Comparison of ENCODE assay signal across 8 cellular contexts in genomic region chr17:75869282-75870141, GRCh38. TPM values are rescaled to one million over a fixed set of nuclear protein-coding genes. Genes with fewer than 3 reads are reported as not detected.
DNase-seq lines count a peak whose midpoint lies in the region; ATAC-seq, FAIRE-seq and TF ChIP-seq lines count a peak whose summit lies in the region.
"Had no signal": no experiment of that assay in that cellular context is flagged by ENCODE, and none has a peak within 500 bp of the region (broad histone marks: within the 10 kb centered on the region; RNA-seq: fewer than 3 reads in every experiment).

No MANE protein-coding gene starts in this region.

- H3K36me3 ChIP-seq in HepG2 (replicated peaks in 1 of 2; ENCODE audit: control insufficient read depth in 1 of 2, insufficient read depth in 2 of 2, low read length in 2 of 2) (peaks cover 1 to 8% of the 10 kb centered on the region in 2 experiments; a peak in 3 of 5 replicates), right lobe of liver (peaks cover 0 to 7% (median 0%) of the 10 kb centered on the region in 4 donors), keratinocyte (ENCODE audit: control insufficient read depth in 2 of 2, extremely low read depth in 1 of 2, insufficient read depth in 2 of 2, low read length in 2 of 2) (no peaks in the 10 kb centered on the region), aorta (ENCODE audit: control insufficient read depth in 1 of 2, insufficient read depth in 2 of 2, low read length in 1 of 2) (no peaks in the 10 kb centered on the region), BE2C (no peaks in the 10 kb centered on the region)
- H3K36me3 ChIP-seq: BLaER1 had no signal

- peak overlapping the region; percentile 83 for H3K27ac ChIP-seq in HepG2 (ENCODE audit: extremely low read length, insufficient read depth, low read length)
- H3K27ac ChIP-seq in right lobe of liver: no peak overlapping the region
- H3K27ac ChIP-seq in keratinocyte (ENCODE audit: control insufficient read depth, insufficient read depth, low read length): no peak overlapping the region
- peak overlapping the region; percentile 5 to 78 for H3K27ac ChIP-seq in aorta (ENCODE audit: low read depth in 1 of 2, low read length in 2 of 2)
- H3K27ac ChIP-seq: BLaER1 had no signal

- peak; percentile 52 for ATAC-seq in HepG2
- ATAC-seq in right lobe of liver: no peak
- peak; percentile 63 for ATAC-seq in aorta (ENCODE audit: low FRiP score)

- H3K79me2 ChIP-seq in HepG2 (ENCODE audit: insufficient read depth, low read length) (peaks cover 9% of the 10 kb centered on the region), keratinocyte (ENCODE audit: control insufficient read depth, insufficient read depth, low read length) (no peaks in the 10 kb centered on the region)

- TF ChIP-seq CTCF in HepG2 (CRISPR knock-in tag; IDR thresholded peaks at IDR 0.05) (no peak), right lobe of liver (IDR thresholded peaks at IDR 0.05) (no peak), keratinocyte (optimal IDR thresholded peaks at IDR 0.05 in 1 of 3, IDR thresholded peaks at IDR 0.05 in 1 of 3, conservative IDR thresholded peaks at IDR 0.05 in 1 of 3; ENCODE audit: extremely low read depth in 1 of 3, insufficient read depth in 2 of 3, low read length in 3 of 3) (no peak), BE2C (IDR thresholded peaks at IDR 0.05; ENCODE audit: low read depth, low read length) (no peak)

- FAIRE-seq in HepG2 (lab: Jason Lieb, UNC) (peak; percentile 96), keratinocyte (lab: Jason Lieb, UNC) (no peak)

- WGBS in HepG2 (ENCODE audit: low lambda C conversion rate): 15% methylated on average over 16 of the region's 23 CpGs
- 70% methylated on average over 13 of the region's 23 CpGs for WGBS in right lobe of liver (ENCODE audit: insufficient coverage, low coverage, low lambda C conversion rate, missing lambda C conversion rate)
- 6 to 7% methylated on average over 23 of the region's 23 CpGs for WGBS in aorta, 2 donors

- DNase-seq in HepG2 (ENCODE audit: low spot score) (peak; percentile 99), right lobe of liver (no peak), keratinocyte (ENCODE audit: low read depth, low spot score) (no peak), aorta (peak; percentile 81 to 86), BE2C (no peak), NCI-H2081 (lab: John Stamatoyannopoulos, UW) (no peak)

- POLR2A ChIA-PET in HepG2 (lab: Yijun Ruan, JAX): interaction anchor here (1.0 to 13.8 kb wide), 8 partner anchors 8 to 105 kb away, joined by 3 to 454 read pairs (median 14); partner anchors contain the start of genes GALK1, TRIM47, TRIM65 and UNC13D

- H2AFZ ChIP-seq in HepG2 (ENCODE audit: low read length): no peak overlapping the region
- H2AFZ ChIP-seq in keratinocyte (ENCODE audit: control insufficient read depth, low read length): peak overlapping the region; percentile 29

- H3K27me3 ChIP-seq in HepG2 (ENCODE audit: control insufficient read depth in 1 of 2, insufficient read depth in 2 of 2, low read length in 2 of 2): no peaks in the 10 kb centered on the region
- no peaks in the 10 kb centered on the region for H3K27me3 ChIP-seq in right lobe of liver
- H3K27me3 ChIP-seq in keratinocyte (ENCODE audit: control insufficient read depth, extremely low read depth, insufficient read depth, low read length): no peaks in the 10 kb centered on the region
- H3K27me3 ChIP-seq in aorta (ENCODE audit: control insufficient read depth in 1 of 2, insufficient read depth in 2 of 2, low read length in 1 of 2): no peaks in the 10 kb centered on the region
- H3K27me3 ChIP-seq in BE2C: no peaks in the 10 kb centered on the region
- H3K27me3 ChIP-seq: BLaER1 had no signal

- H3K9me1 ChIP-seq in keratinocyte (ENCODE audit: control insufficient read depth, extremely low read depth, insufficient read depth, low read length): no peaks in the 10 kb centered on the region

- H3K4me3 ChIP-seq in HepG2 (replicated peaks in 1 of 3; ENCODE audit: insufficient read depth in 1 of 3, low read depth in 2 of 3, low read length in 3 of 3) (peak overlapping the region; percentile 59 to 75 (median 59)), right lobe of liver (no peak overlapping the region), keratinocyte (ENCODE audit: control insufficient read depth in 2 of 3, extremely low read depth in 1 of 3, insufficient read depth in 2 of 3, low read depth in 1 of 3, low read length in 3 of 3) (no peak overlapping the region), aorta (ENCODE audit: low read length in 2 of 2) (no peak overlapping the region), BE2C (ENCODE audit: low read depth, low read length) (no peak overlapping the region)
- H3K4me3 ChIP-seq: BLaER1, HAP-1 had no signal

- H3K9ac ChIP-seq in HepG2 (ENCODE audit: insufficient read depth, low read depth, low read length): peak overlapping the region; percentile 85
- H3K9ac ChIP-seq in keratinocyte (ENCODE audit: control insufficient read depth, extremely low read depth, insufficient read depth, low read length): peak overlapping the region; percentile 4
- H3K9ac ChIP-seq: BLaER1 had no signal

- CTCF ChIA-PET in HepG2 (lab: Yijun Ruan, JAX; ENCODE audit: low intra/inter-chr PET ratio, low total read pairs): no interaction called here

- no peaks in the 10 kb centered on the region; the same call in 1 of the 2 replicates for H4K20me1 ChIP-seq in HepG2 (ENCODE audit: insufficient read depth, low read length)
- H4K20me1 ChIP-seq in keratinocyte (ENCODE audit: control insufficient read depth, extremely low read depth, insufficient read depth, low read length): no peaks in the 10 kb centered on the region
- H4K20me1 ChIP-seq: BLaER1 had no signal

- in situ Hi-C loops in HepG2 (cut with HindIII; ENCODE audit: extremely low pct_ligation_motif_present, low pct_unique_long_range_greater_than_20kb): no loop called here

- TF ChIP-seq EP300 in HepG2 (IDR thresholded peaks at IDR 0.05; ENCODE audit: low read depth in 2 of 2, low read length in 2 of 2) (peak; percentile 81 to 82; a peak in 3 of 4 replicates), HepG2 (CRISPR knock-in tag; IDR thresholded peaks at IDR 0.05; ENCODE audit: borderline replicate concordance) (peak; percentile 75; the same call in 1 of the 2 replicates)

- TSS peak; percentile 87 for BruUV-seq in HepG2 (replicated peaks; lab: Mats Ljungman, UMichigan)

- H3K9me3 ChIP-seq in HepG2 (ENCODE audit: low read length) (no peaks in the 10 kb centered on the region), right lobe of liver (no peaks in the 10 kb centered on the region), keratinocyte (ENCODE audit: control insufficient read depth, low read depth, low read length) (no peaks in the 10 kb centered on the region), aorta (ENCODE audit: control insufficient read depth, low read length) (no peaks in the 10 kb centered on the region), BE2C (no peaks in the 10 kb centered on the region)
- H3K9me3 ChIP-seq: BLaER1, HAP-1 had no signal

- peak; percentile 32; the same call in 1 of the 2 replicates for TF ChIP-seq RAD21 in HepG2 (CRISPR knock-in tag; IDR thresholded peaks at IDR 0.05)

- H3K4me1 ChIP-seq in HepG2 (ENCODE audit: insufficient read depth, low read length) (peaks cover 94% of the 10 kb centered on the region), right lobe of liver (peaks cover 0 to 11% (median 2%) of the 10 kb centered on the region in 4 donors), keratinocyte (ENCODE audit: control insufficient read depth, extremely low read depth, insufficient read depth, low read length) (peaks cover 24% of the 10 kb centered on the region), aorta (ENCODE audit: control insufficient read depth in 1 of 2, insufficient read depth in 2 of 2, low read length in 2 of 2) (no peaks in the 10 kb centered on the region), BE2C (no peaks in the 10 kb centered on the region; the same call in 1 of the 2 replicates)

- dilution Hi-C loops in keratinocyte (cut with MboI; ENCODE audit: extremely low pct_ligation_motif_present, low sequenced_read_pairs): no loop called here

- H3K4me2 ChIP-seq in HepG2 (ENCODE audit: low read depth, low read length) (peak overlapping the region; percentile 84), keratinocyte (ENCODE audit: control insufficient read depth, extremely low read depth, insufficient read depth, low read depth, low read length) (peak overlapping the region; percentile 27)
- H3K4me2 ChIP-seq: BLaER1 had no signal

- TF ChIP-seq POLR2A in HepG2 (IDR thresholded peaks at IDR 0.05; ENCODE audit: insufficient read depth in 1 of 2, low read depth in 2 of 2, low read length in 2 of 2) (peak in 1 of 2 experiments; percentile 86; a peak in 2 of 4 replicates), right lobe of liver (IDR thresholded peaks at IDR 0.05) (no peak)

- intact Hi-C loops in HepG2 (cut with micrococcal nuclease; ENCODE audit: unreplicated experiment): loop anchor here (2.0 kb wide), 1 partner anchor 15 kb away; the partner anchor contains the start of gene WBP2
- intact Hi-C loops in right lobe of liver (cut with DNase I): no loop called here
- intact Hi-C loops in aorta (cut with DNase I): no loop called here

RNA-seq across cellular contexts. Expression of gene TRIM47, which starts 8.9 kb away (rescaled TPM):
- total RNA-seq in HepG2 (2016; rRNA removed; fragmentation: Illumina TruSeq; extraction: Trizol) (59.7 and 82.0 TPM in 2 replicates), right lobe of liver (10 to 100 TPM in 5 of 6 experiments, 1 to 10 TPM in 1; 9.1 to 27.0 (median 21.5) TPM), aorta (10 to 100 TPM; 39.8 to 88.5 TPM)
- total RNA-seq in HepG2 (2016; cell fraction: cytosol; rRNA removed; fragmentation: Illumina TruSeq; extraction: Trizol; ENCODE audit: low read depth): 24.8 and 27.6 TPM in 2 replicates
- 52.0 and 87.1 TPM in 2 replicates for total RNA-seq in HepG2 (2016; cell fraction: insoluble cytoplasmic fraction; rRNA removed; fragmentation: Illumina TruSeq; extraction: Trizol)
- total RNA-seq in HepG2 (2016; cell fraction: membrane; rRNA removed; fragmentation: Illumina TruSeq; extraction: Trizol): 34.8 and 37.7 TPM in 2 replicates
- total RNA-seq in HepG2 (2016; cell fraction: nucleus; rRNA removed; fragmentation: Illumina TruSeq; extraction: Trizol): 65.7 and 73.6 TPM in 2 replicates
- polyA plus RNA-seq in HepG2 (2011; rRNA removed) (33.5 and 45.8 TPM in 2 replicates), keratinocyte (9.4 to 20.7 TPM (median 10.9 TPM) in 3 replicates), aorta (10 to 100 TPM; 15.7 to 47.7 TPM)
- 29.2 and 33.8 TPM in 2 replicates for polyA plus RNA-seq in HepG2 (2011; cell fraction: cytosol; rRNA removed)
- 126 and 158 TPM in 2 replicates for polyA plus RNA-seq in HepG2 (2011; cell fraction: nucleus; rRNA removed)
- 46.3 and 58.3 TPM in 2 replicates for polyA plus RNA-seq in HepG2 (2012)
- polyA plus RNA-seq in HepG2 (2016; cell fraction: cytosol; fragmentation: Illumina TruSeq; extraction: Trizol; ENCODE audit: low read depth): 11.8 and 13.6 TPM in 2 replicates
- 67.4 and 93.5 TPM in 2 replicates for polyA plus RNA-seq in HepG2 (2016; cell fraction: insoluble cytoplasmic fraction; fragmentation: Illumina TruSeq; extraction: Trizol; ENCODE audit: low read depth)
- 24.7 and 30.6 TPM in 2 replicates for polyA plus RNA-seq in HepG2 (2016; cell fraction: membrane; fragmentation: Illumina TruSeq; extraction: Trizol; ENCODE audit: low read depth)
- 129 and 138 TPM in 2 replicates for polyA plus RNA-seq in HepG2 (2016; cell fraction: nucleus; fragmentation: Illumina TruSeq; extraction: Trizol; ENCODE audit: insufficient read depth, low read depth)
- 24.4 and 64.0 TPM in 2 replicates for polyA minus RNA-seq in HepG2 (2011; rRNA and poly(A)+ RNA removed; ENCODE audit: low replicate concordance)
- polyA minus RNA-seq in HepG2 (2011; cell fraction: cytosol; rRNA and poly(A)+ RNA removed): 30.4 and 41.4 TPM in 2 replicates
- 31.9 and 40.8 TPM in 2 replicates for polyA minus RNA-seq in HepG2 (2011; cell fraction: nucleus; rRNA and poly(A)+ RNA removed)
- polyA plus RNA-seq in keratinocyte (2011; ENCODE audit: low read depth): 2.0 TPM
- polyA plus RNA-seq in keratinocyte (2011; cell fraction: cytosol; rRNA removed): 9.2 and 15.3 TPM in 2 replicates
- 14.9 and 19.4 TPM in 2 replicates for polyA plus RNA-seq in keratinocyte (2011; cell fraction: nucleus; rRNA removed)
- polyA plus RNA-seq in keratinocyte (2012; ENCODE audit: low replicate concordance): 14.6 and 22.2 TPM in 2 replicates
- polyA minus RNA-seq in keratinocyte: 7.4 to 33.9 TPM (median 11.7 TPM) in 3 replicates
- polyA minus RNA-seq in keratinocyte (2011; cell fraction: cytosol; rRNA and poly(A)+ RNA removed): 24.4 TPM
- polyA minus RNA-seq in keratinocyte (2011; cell fraction: nucleus; rRNA and poly(A)+ RNA removed): 8.6 and 8.8 TPM in 2 replicates
- 35.9 TPM for polyA plus RNA-seq in BE2C (2012; ENCODE audit: insufficient read depth, insufficient read length, low read depth)

RNA-seq across cellular contexts. Expression of gene WBP2, which starts 14.4 kb away (rescaled TPM):
- total RNA-seq in HepG2 (2016; rRNA removed; fragmentation: Illumina TruSeq; extraction: Trizol) (28.2 and 29.2 TPM in 2 replicates), right lobe of liver (10 to 100 TPM; 57.5 to 99.2 (median 68.7) TPM), aorta (100 to 1,000 TPM; 104 to 122 TPM)
- 15.4 and 19.3 TPM in 2 replicates for total RNA-seq in HepG2 (2016; cell fraction: cytosol; rRNA removed; fragmentation: Illumina TruSeq; extraction: Trizol; ENCODE audit: low read depth)
- total RNA-seq in HepG2 (2016; cell fraction: insoluble cytoplasmic fraction; rRNA removed; fragmentation: Illumina TruSeq; extraction: Trizol): 23.5 and 33.2 TPM in 2 replicates
- 22.1 and 25.3 TPM in 2 replicates for total RNA-seq in HepG2 (2016; cell fraction: membrane; rRNA removed; fragmentation: Illumina TruSeq; extraction: Trizol)
- 17.9 and 23.5 TPM in 2 replicates for total RNA-seq in HepG2 (2016; cell fraction: nucleus; rRNA removed; fragmentation: Illumina TruSeq; extraction: Trizol)
- polyA plus RNA-seq in HepG2 (2011; rRNA removed) (29.5 and 34.6 TPM in 2 replicates), keratinocyte (17.0 to 41.4 TPM (median 23.3 TPM) in 3 replicates), aorta (100 to 1,000 TPM in 1 of 2 donors, 10 to 100 TPM in 1; 54.6 to 123 TPM)
- polyA plus RNA-seq in HepG2 (2011; cell fraction: cytosol; rRNA removed): 24.9 and 26.1 TPM in 2 replicates
- polyA plus RNA-seq in HepG2 (2011; cell fraction: nucleus; rRNA removed): 77.1 and 77.4 TPM in 2 replicates
- 95.2 and 97.1 TPM in 2 replicates for polyA plus RNA-seq in HepG2 (2012)
- polyA plus RNA-seq in HepG2 (2016; cell fraction: cytosol; fragmentation: Illumina TruSeq; extraction: Trizol; ENCODE audit: low read depth): 14.4 and 17.2 TPM in 2 replicates
- 51.6 and 76.7 TPM in 2 replicates for polyA plus RNA-seq in HepG2 (2016; cell fraction: insoluble cytoplasmic fraction; fragmentation: Illumina TruSeq; extraction: Trizol; ENCODE audit: low read depth)
- polyA plus RNA-seq in HepG2 (2016; cell fraction: membrane; fragmentation: Illumina TruSeq; extraction: Trizol; ENCODE audit: low read depth): 27.3 and 29.7 TPM in 2 replicates
- polyA plus RNA-seq in HepG2 (2016; cell fraction: nucleus; fragmentation: Illumina TruSeq; extraction: Trizol; ENCODE audit: insufficient read depth, low read depth): 87.1 and 89.4 TPM in 2 replicates
- 39.8 and 42.3 TPM in 2 replicates for polyA minus RNA-seq in HepG2 (2011; rRNA and poly(A)+ RNA removed; ENCODE audit: low replicate concordance)
- polyA minus RNA-seq in HepG2 (2011; cell fraction: cytosol; rRNA and poly(A)+ RNA removed): 35.5 and 39.9 TPM in 2 replicates
- 30.1 and 38.2 TPM in 2 replicates for polyA minus RNA-seq in HepG2 (2011; cell fraction: nucleus; rRNA and poly(A)+ RNA removed)
- polyA plus RNA-seq in keratinocyte (2011; ENCODE audit: low read depth): 96.6 TPM
- 21.2 and 27.5 TPM in 2 replicates for polyA plus RNA-seq in keratinocyte (2011; cell fraction: cytosol; rRNA removed)
- 26.9 and 37.0 TPM in 2 replicates for polyA plus RNA-seq in keratinocyte (2011; cell fraction: nucleus; rRNA removed)
- 66.2 and 117 TPM in 2 replicates for polyA plus RNA-seq in keratinocyte (2012; ENCODE audit: low replicate concordance)
- polyA minus RNA-seq in keratinocyte: 16.5 to 43.8 TPM (median 26.9 TPM) in 3 replicates
- polyA minus RNA-seq in keratinocyte (2011; cell fraction: cytosol; rRNA and poly(A)+ RNA removed): 35.9 TPM
- polyA minus RNA-seq in keratinocyte (2011; cell fraction: nucleus; rRNA and poly(A)+ RNA removed): 15.3 and 24.4 TPM in 2 replicates
- polyA plus RNA-seq in BE2C (2012; ENCODE audit: insufficient read depth, insufficient read length, low read depth): 228 TPM

RNA-seq across cellular contexts. Expression of gene UNC13D, which starts 25.3 kb away (rescaled TPM):
- total RNA-seq in HepG2 (2016; rRNA removed; fragmentation: Illumina TruSeq; extraction: Trizol) (27.2 and 42.7 TPM in 2 replicates), right lobe of liver (10 to 100 TPM in 3 of 6 experiments, 1 to 10 TPM in 3; 3.4 to 12.5 (median 10.7) TPM), aorta (10 to 100 TPM; 17.7 to 20.0 TPM)
- 14.5 and 15.7 TPM in 2 replicates for total RNA-seq in HepG2 (2016; cell fraction: cytosol; rRNA removed; fragmentation: Illumina TruSeq; extraction: Trizol; ENCODE audit: low read depth)
- 22.9 and 43.4 TPM in 2 replicates for total RNA-seq in HepG2 (2016; cell fraction: insoluble cytoplasmic fraction; rRNA removed; fragmentation: Illumina TruSeq; extraction: Trizol)
- total RNA-seq in HepG2 (2016; cell fraction: membrane; rRNA removed; fragmentation: Illumina TruSeq; extraction: Trizol): 23.8 and 27.2 TPM in 2 replicates
- 38.7 and 48.5 TPM in 2 replicates for total RNA-seq in HepG2 (2016; cell fraction: nucleus; rRNA removed; fragmentation: Illumina TruSeq; extraction: Trizol)
- polyA plus RNA-seq in HepG2 (2011; rRNA removed) (29.7 and 40.0 TPM in 2 replicates), keratinocyte (0.25 to 0.79 TPM (median 0.36 TPM) in 3 replicates), aorta (10 to 100 TPM in 1 of 2 donors, 1 to 10 TPM in 1; 3.8 to 23.1 TPM)
- 7.5 and 12.9 TPM in 2 replicates for polyA plus RNA-seq in HepG2 (2011; cell fraction: cytosol; rRNA removed)
- polyA plus RNA-seq in HepG2 (2011; cell fraction: nucleus; rRNA removed): 244 and 327 TPM in 2 replicates
- polyA plus RNA-seq in HepG2 (2012): 21.7 and 27.3 TPM in 2 replicates
- polyA plus RNA-seq in HepG2 (2016; cell fraction: cytosol; fragmentation: Illumina TruSeq; extraction: Trizol; ENCODE audit: low read depth): 6.0 and 6.9 TPM in 2 replicates
- polyA plus RNA-seq in HepG2 (2016; cell fraction: insoluble cytoplasmic fraction; fragmentation: Illumina TruSeq; extraction: Trizol; ENCODE audit: low read depth): 21.6 and 29.9 TPM in 2 replicates
- 17.3 and 18.9 TPM in 2 replicates for polyA plus RNA-seq in HepG2 (2016; cell fraction: membrane; fragmentation: Illumina TruSeq; extraction: Trizol; ENCODE audit: low read depth)
- 126 and 127 TPM in 2 replicates for polyA plus RNA-seq in HepG2 (2016; cell fraction: nucleus; fragmentation: Illumina TruSeq; extraction: Trizol; ENCODE audit: insufficient read depth, low read depth)
- polyA minus RNA-seq in HepG2 (2011; rRNA and poly(A)+ RNA removed; ENCODE audit: low replicate concordance): 76.6 and 82.7 TPM in 2 replicates
- 20.3 and 24.5 TPM in 2 replicates for polyA minus RNA-seq in HepG2 (2011; cell fraction: cytosol; rRNA and poly(A)+ RNA removed)
- 59.1 and 68.5 TPM in 2 replicates for polyA minus RNA-seq in HepG2 (2011; cell fraction: nucleus; rRNA and poly(A)+ RNA removed)
- polyA plus RNA-seq in keratinocyte (2011; ENCODE audit: low read depth): 0.55 TPM
- polyA plus RNA-seq in keratinocyte (2011; cell fraction: cytosol; rRNA removed): 0.23 and 0.35 TPM in 2 replicates
- polyA plus RNA-seq in keratinocyte (2011; cell fraction: nucleus; rRNA removed): 1.0 and 2.1 TPM in 2 replicates
- polyA plus RNA-seq in keratinocyte (2012; ENCODE audit: low replicate concordance): 0.80 and 1.8 TPM in 2 replicates
- 0.56 to 3.9 TPM (median 2.7 TPM) in 3 replicates for polyA minus RNA-seq in keratinocyte
- polyA minus RNA-seq in keratinocyte (2011; cell fraction: cytosol; rRNA and poly(A)+ RNA removed): 1.5 TPM
- polyA minus RNA-seq in keratinocyte (2011; cell fraction: nucleus; rRNA and poly(A)+ RNA removed): 1.1 and 2.3 TPM in 2 replicates
- 23.0 TPM for polyA plus RNA-seq in BE2C (2012; ENCODE audit: insufficient read depth, insufficient read length, low read depth)

RNA-seq across cellular contexts. Expression of gene TRIM65, which starts 27.2 kb away (rescaled TPM):
- total RNA-seq in HepG2 (2016; rRNA removed; fragmentation: Illumina TruSeq; extraction: Trizol): 22.4 and 24.6 TPM in 2 replicates
- total RNA-seq in HepG2 (2016; cell fraction: cytosol; rRNA removed; fragmentation: Illumina TruSeq; extraction: Trizol; ENCODE audit: low read depth): 3.6 and 3.8 TPM in 2 replicates
- 23.0 and 23.6 TPM in 2 replicates for total RNA-seq in HepG2 (2016; cell fraction: insoluble cytoplasmic fraction; rRNA removed; fragmentation: Illumina TruSeq; extraction: Trizol)
- total RNA-seq in HepG2 (2016; cell fraction: membrane; rRNA removed; fragmentation: Illumina TruSeq; extraction: Trizol): 8.9 and 9.0 TPM in 2 replicates
- total RNA-seq in HepG2 (2016; cell fraction: nucleus; rRNA removed; fragmentation: Illumina TruSeq; extraction: Trizol): 11.5 and 14.9 TPM in 2 replicates
- 10.3 and 15.2 TPM in 2 replicates for polyA plus RNA-seq in HepG2 (2011; rRNA removed)
- 10.5 and 11.9 TPM in 2 replicates for polyA plus RNA-seq in HepG2 (2011; cell fraction: cytosol; rRNA removed)
- polyA plus RNA-seq in HepG2 (2011; cell fraction: nucleus; rRNA removed): 14.3 and 15.6 TPM in 2 replicates
- polyA plus RNA-seq in HepG2 (2012): 9.0 and 10.3 TPM in 2 replicates
- 2.4 and 2.5 TPM in 2 replicates for polyA plus RNA-seq in HepG2 (2016; cell fraction: cytosol; fragmentation: Illumina TruSeq; extraction: Trizol; ENCODE audit: low read depth)
- polyA plus RNA-seq in HepG2 (2016; cell fraction: insoluble cytoplasmic fraction; fragmentation: Illumina TruSeq; extraction: Trizol; ENCODE audit: low read depth): 18.6 and 20.0 TPM in 2 replicates
- 5.1 and 5.7 TPM in 2 replicates for polyA plus RNA-seq in HepG2 (2016; cell fraction: membrane; fragmentation: Illumina TruSeq; extraction: Trizol; ENCODE audit: low read depth)
- polyA plus RNA-seq in HepG2 (2016; cell fraction: nucleus; fragmentation: Illumina TruSeq; extraction: Trizol; ENCODE audit: insufficient read depth, low read depth): 31.5 and 31.7 TPM in 2 replicates
- polyA minus RNA-seq in HepG2 (2011; rRNA and poly(A)+ RNA removed; ENCODE audit: low replicate concordance): 13.4 and 15.0 TPM in 2 replicates
- polyA minus RNA-seq in HepG2 (2011; cell fraction: cytosol; rRNA and poly(A)+ RNA removed): 8.8 and 8.9 TPM in 2 replicates
- polyA minus RNA-seq in HepG2 (2011; cell fraction: nucleus; rRNA and poly(A)+ RNA removed): 4.0 and 5.3 TPM in 2 replicates
- total RNA-seq in right lobe of liver: 1 to 10 TPM; 5.9 to 8.1 (median 7.6) TPM
- polyA plus RNA-seq in keratinocyte: 7.4 to 10.6 TPM (median 7.8 TPM) in 3 replicates
- polyA plus RNA-seq in keratinocyte (2011; ENCODE audit: low read depth): 2.1 TPM
- polyA plus RNA-seq in keratinocyte (2011; cell fraction: cytosol; rRNA removed): 4.5 and 7.2 TPM in 2 replicates
- 11.3 and 15.0 TPM in 2 replicates for polyA plus RNA-seq in keratinocyte (2011; cell fraction: nucleus; rRNA removed)
- polyA plus RNA-seq in keratinocyte (2012; ENCODE audit: low replicate concordance): 3.9 and 10.1 TPM in 2 replicates
- polyA minus RNA-seq in keratinocyte: 4.5 to 10.1 TPM (median 5.2 TPM) in 3 replicates
- polyA minus RNA-seq in keratinocyte (2011; cell fraction: cytosol; rRNA and poly(A)+ RNA removed): 8.6 TPM
- polyA minus RNA-seq in keratinocyte (2011; cell fraction: nucleus; rRNA and poly(A)+ RNA removed): 7.0 and 9.3 TPM in 2 replicates
- 10 to 100 TPM; 15.1 to 26.6 TPM for total RNA-seq in aorta
- 10 to 100 TPM; 10.0 to 12.8 TPM for polyA plus RNA-seq in aorta
- 34.1 TPM for polyA plus RNA-seq in BE2C (2012; ENCODE audit: insufficient read depth, insufficient read length, low read depth)

RNA-seq across cellular contexts. Expression of gene MRPL38, which starts 35.2 kb away (rescaled TPM):
- 88.8 and 125 TPM in 2 replicates for total RNA-seq in HepG2 (2016; rRNA removed; fragmentation: Illumina TruSeq; extraction: Trizol)
- 53.2 and 53.6 TPM in 2 replicates for total RNA-seq in HepG2 (2016; cell fraction: cytosol; rRNA removed; fragmentation: Illumina TruSeq; extraction: Trizol; ENCODE audit: low read depth)
- total RNA-seq in HepG2 (2016; cell fraction: insoluble cytoplasmic fraction; rRNA removed; fragmentation: Illumina TruSeq; extraction: Trizol): 73.5 and 128 TPM in 2 replicates
- total RNA-seq in HepG2 (2016; cell fraction: membrane; rRNA removed; fragmentation: Illumina TruSeq; extraction: Trizol): 62.4 and 67.5 TPM in 2 replicates
- 71.0 and 89.4 TPM in 2 replicates for total RNA-seq in HepG2 (2016; cell fraction: nucleus; rRNA removed; fragmentation: Illumina TruSeq; extraction: Trizol)
- 83.7 and 91.0 TPM in 2 replicates for polyA plus RNA-seq in HepG2 (2011; rRNA removed)
- polyA plus RNA-seq in HepG2 (2011; cell fraction: cytosol; rRNA removed): 36.5 and 58.7 TPM in 2 replicates
- polyA plus RNA-seq in HepG2 (2011; cell fraction: nucleus; rRNA removed): 354 and 357 TPM in 2 replicates
- polyA plus RNA-seq in HepG2 (2012): 56.1 and 67.2 TPM in 2 replicates
- 36.0 and 42.4 TPM in 2 replicates for polyA plus RNA-seq in HepG2 (2016; cell fraction: cytosol; fragmentation: Illumina TruSeq; extraction: Trizol; ENCODE audit: low read depth)
- 69.7 and 88.6 TPM in 2 replicates for polyA plus RNA-seq in HepG2 (2016; cell fraction: insoluble cytoplasmic fraction; fragmentation: Illumina TruSeq; extraction: Trizol; ENCODE audit: low read depth)
- polyA plus RNA-seq in HepG2 (2016; cell fraction: membrane; fragmentation: Illumina TruSeq; extraction: Trizol; ENCODE audit: low read depth): 48.5 and 49.3 TPM in 2 replicates
- polyA plus RNA-seq in HepG2 (2016; cell fraction: nucleus; fragmentation: Illumina TruSeq; extraction: Trizol; ENCODE audit: insufficient read depth, low read depth): 191 and 212 TPM in 2 replicates
- 110 and 142 TPM in 2 replicates for polyA minus RNA-seq in HepG2 (2011; rRNA and poly(A)+ RNA removed; ENCODE audit: low replicate concordance)
- polyA minus RNA-seq in HepG2 (2011; cell fraction: cytosol; rRNA and poly(A)+ RNA removed): 44.8 and 58.7 TPM in 2 replicates
- 57.4 and 57.8 TPM in 2 replicates for polyA minus RNA-seq in HepG2 (2011; cell fraction: nucleus; rRNA and poly(A)+ RNA removed)
- total RNA-seq in right lobe of liver: 10 to 100 TPM; 46.1 to 79.8 (median 57.3) TPM
- 25.2 to 33.8 TPM (median 30.0 TPM) in 3 replicates for polyA plus RNA-seq in keratinocyte
- polyA plus RNA-seq in keratinocyte (2011; ENCODE audit: low read depth): 55.2 TPM
- 15.3 and 25.6 TPM in 2 replicates for polyA plus RNA-seq in keratinocyte (2011; cell fraction: cytosol; rRNA removed)
- polyA plus RNA-seq in keratinocyte (2011; cell fraction: nucleus; rRNA removed): 45.2 and 60.9 TPM in 2 replicates
- polyA plus RNA-seq in keratinocyte (2012; ENCODE audit: low replicate concordance): 34.2 and 40.5 TPM in 2 replicates
- 9.3 to 94.3 TPM (median 20.0 TPM) in 3 replicates for polyA minus RNA-seq in keratinocyte
- polyA minus RNA-seq in keratinocyte (2011; cell fraction: cytosol; rRNA and poly(A)+ RNA removed): 80.8 TPM
- 17.9 and 24.0 TPM in 2 replicates for polyA minus RNA-seq in keratinocyte (2011; cell fraction: nucleus; rRNA and poly(A)+ RNA removed)
- total RNA-seq in aorta: 10 to 100 TPM; 51.3 to 65.4 TPM
- polyA plus RNA-seq in aorta: 100 to 1,000 TPM in 1 of 2 donors, 10 to 100 TPM in 1; 25.2 to 128 TPM
- polyA plus RNA-seq in BE2C (2012; ENCODE audit: insufficient read depth, insufficient read length, low read depth): 342 TPM

Comparison
In these comparisons a context has a peak if more than half of its experiments do, and no peak if none do; other contexts are left out.
1. ATAC-seq: peak in HepG2 (single experiment) and aorta (single experiment); none in right lobe of liver (0 of 4).
2. DNase-seq: peak in HepG2 (single experiment) and aorta (2 of 2); none in right lobe of liver (0 of 3), keratinocyte (single experiment), BE2C (single experiment) and NCI-H2081 (0 of 2).
3. H3K27ac ChIP-seq: peak in HepG2 (single experiment) and aorta (2 of 2); none in right lobe of liver (0 of 3) and keratinocyte (single experiment).
4. H3K4me3 ChIP-seq: peak in HepG2 (3 of 3); none in right lobe of liver (0 of 3), keratinocyte (0 of 3), aorta (0 of 2) and BE2C (single experiment).